Comparison of ENCODE assay signal across 8 cellular contexts in genomic region chr3:107431298-107432012, GRCh38. TPM values are rescaled to one million over a fixed set of nuclear protein-coding genes. Genes with fewer than 3 reads are reported as not detected.
DNase-seq lines count a peak whose midpoint lies in the region; ATAC-seq, FAIRE-seq and TF ChIP-seq lines count a peak whose summit lies in the region.

No MANE protein-coding gene starts in this region.

- H3K4me3 ChIP-seq in WERI-Rb-1 (ENCODE audit: low read depth, low read length) (peak overlapping the region; percentile 72), small intestine (ENCODE audit: low read depth in 1 of 2, low read length in 2 of 2) (peak overlapping the region; percentile 66 to 70)

- H3K36me3 ChIP-seq in WERI-Rb-1 (no peaks in the 10 kb centered on the region), small intestine (ENCODE audit: control insufficient read depth in 2 of 2, insufficient read depth in 2 of 2, low read length in 2 of 2) (no peaks in the 10 kb centered on the region)

- DNase-seq in SIG-M5 treated with dmso at 0.1 percent for 504 hours (lab: John Stamatoyannopoulos, UW; ENCODE audit: unreplicated experiment) (peak; percentile 63), SIG-M5 (lab: John Stamatoyannopoulos, UW) (no peak), NCI-H1694 (lab: John Stamatoyannopoulos, UW) (peak; percentile 52), WERI-Rb-1 (peak; percentile 86), caudate nucleus (lab: John Stamatoyannopoulos, UW) (peak in 57 of 61 donors; percentile 23 to 84 (median 61)), inferior parietal cortex (ENCODE audit: extremely low spot score) (peak; percentile 71), small intestine (peak; percentile 64)

- H3K4me1 ChIP-seq in small intestine (ENCODE audit: control insufficient read depth in 2 of 2, insufficient read depth in 1 of 2, low read depth in 1 of 2, low read length in 1 of 2), result peaks cover 0 to 7% of the 10 kb centered on the region in 2 donors

- ATAC-seq in HG02678 (IDR thresholded peaks at IDR 0.05; ENCODE audit: unreplicated experiment), result peak; percentile 63

- H3K27me3 ChIP-seq in WERI-Rb-1 (ENCODE audit: insufficient read depth, low read depth, severe bottlenecking) (no peaks in the 10 kb centered on the region), small intestine (ENCODE audit: control insufficient read depth in 2 of 2, insufficient read depth in 2 of 2, low read length in 2 of 2) (peaks cover 0 to 2% of the 10 kb centered on the region in 2 donors)

- FAIRE-seq in small intestine (lab: Jason Lieb, UNC), result no peak

- 0 to 1% (median 0%) methylated on average over 63 to 79 of the region's 80 CpGs for WGBS in small intestine, 3 donors

- H3K27ac ChIP-seq in WERI-Rb-1 (peak overlapping the region; percentile 90), caudate nucleus (ENCODE audit: low read depth, low read length) (peak overlapping the region; percentile 95), small intestine (ENCODE audit: low read depth in 1 of 2, low read length in 1 of 2) (peak overlapping the region; percentile 68 to 96)

- TF ChIP-seq CTCF in WERI-Rb-1 (IDR thresholded peaks at IDR 0.05; ENCODE audit: low read depth, low read length), result no peak

- no peaks in the 10 kb centered on the region for H3K9me3 ChIP-seq in WERI-Rb-1 (ENCODE audit: severe bottlenecking)
- H3K9me3 ChIP-seq in small intestine (ENCODE audit: control insufficient read depth, low read depth), result no peaks in the 10 kb centered on the region

RNA-seq across cellular contexts. Expression of gene CCDC54, which starts 54.2 kb away (rescaled TPM):
- polyA plus RNA-seq in small intestine, result not detected
